In the genomic region with DNA sequence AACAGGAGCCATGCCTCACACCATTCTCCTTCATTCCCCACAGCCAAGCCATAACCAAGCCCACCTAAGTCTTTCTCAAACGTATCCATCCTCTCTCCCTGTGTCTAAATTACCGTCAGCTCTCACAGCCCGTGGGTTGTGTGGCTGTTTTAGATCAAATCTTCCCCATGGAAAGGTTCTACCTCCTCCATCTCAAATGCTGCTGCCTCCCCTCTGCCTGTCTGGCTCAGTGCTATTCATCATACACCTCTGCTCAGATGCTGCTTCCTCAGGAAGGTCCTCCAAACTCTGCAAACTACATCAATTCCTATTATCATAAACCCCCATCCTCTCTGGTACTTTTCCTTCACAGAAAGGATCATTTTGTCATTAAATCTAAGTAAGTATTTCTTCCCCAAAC, we compare ENCODE assay signal across 37 cellular contexts.
"Had no signal": no experiment of that assay in that cellular context is flagged by ENCODE, and none has a peak within 500 bp of the region (broad histone marks: within the 10 kb centered on the region; RNA-seq: fewer than 3 reads in every experiment).

No MANE protein-coding gene starts in this region.

- H3K4me1 Mint-ChIP-seq: activated CD4-positive, alpha-beta memory T cell treated with anti-CD3 and anti-CD28 coated beads, Interleukin-2, amount 10 ng/mL, durations not matched to agents 7 days and 5 days; activated CD8-positive, alpha-beta memory T cell treated with anti-CD3 and anti-CD28 coated beads, Interleukin-2, amount 10 ng/mL, durations not matched to agents 7 days and 5 days had no signal

- DNase-seq: activated CD4-positive, alpha-beta memory T cell treated with anti-CD3 and anti-CD28 coated beads, Interleukin-2, amount 10 ng/mL, durations not matched to agents 7 days and 5 days; activated CD4-positive, alpha-beta T cell treated with anti-CD3 and anti-CD28 coated beads for 1 hour; activated CD4-positive, alpha-beta T cell treated with anti-CD3 and anti-CD28 coated beads for 48 hours; activated CD4-positive, CD25-positive, alpha-beta regulatory T cell; activated CD8-positive, alpha-beta memory T cell treated with anti-CD3 and anti-CD28 coated beads for 24 hours; activated CD8-positive, alpha-beta memory T cell treated with anti-CD3 and anti-CD28 coated beads, Interleukin-2, amount 10 ng/mL, durations not matched to agents 7 days and 5 days; activated gamma-delta T cell; activated naive CD4-positive, alpha-beta T cell treated with Interleukin-2 at 50 U/mL for 16 hours; activated naive CD8-positive, alpha-beta T cell treated with anti-CD3 and anti-CD28 coated beads, Interleukin-2, amount 10 ng/mL, durations not matched to agents 7 days and 5 days; activated T-cell treated with anti-CD3 and anti-CD28 coated beads, Interleukin-2, amount 50 U/mL, for 1 hour; activated T-cell treated with anti-CD3 and anti-CD28 coated beads, Interleukin-2, amount 50 U/mL, for 72 hours; amygdala; Kasumi-1; KG1; MG63; MV-4-11; NCI-H1092; NCI-H1436 treated with DMSO at 0.1 percent for 48 hours; NCI-H1694 treated with DMSO at 0.1 percent for 48 hours; NCI-H2029; NCI-H2107; NCI-H2171; NCI-H226; NCI-H446 treated with DMSO at 0.1 percent for 48 hours; NCI-H524; NK-92 treated with Interleukin-12 subunit alpha and Interleukin-12 subunit beta, amount 100 ng/mL, for 24 hours; PC-3; Peyer's patch; RPMI8226; SHP77 treated with DMSO at 0.1 percent for 48 hours; SK-N-SH; T-helper 2 cell; T-helper 9 cell; WERI-Rb-1 had no signal

- ATAC-seq: activated CD8-positive, alpha-beta memory T cell treated with anti-CD3 and anti-CD28 coated beads, Interleukin-2, amount 10 ng/mL, durations not matched to agents 7 days and 5 days; activated T-cell treated with anti-CD3 and anti-CD28 coated beads, Interleukin-2, amount 50 U/mL, for 72 hours; PC-3 had no signal

- H3K27me3 Mint-ChIP-seq: activated CD4-positive, alpha-beta memory T cell treated with anti-CD3 and anti-CD28 coated beads, Interleukin-2, amount 10 ng/mL, durations not matched to agents 7 days and 5 days; activated CD8-positive, alpha-beta memory T cell treated with anti-CD3 and anti-CD28 coated beads, Interleukin-2, amount 10 ng/mL, durations not matched to agents 7 days and 5 days; activated naive CD4-positive, alpha-beta T cell treated with anti-CD3 and anti-CD28 coated beads, Interleukin-2, amount 50 U/mL, for 24 hours; activated naive CD8-positive, alpha-beta T cell treated with anti-CD3 and anti-CD28 coated beads, Interleukin-2, amount 10 ng/mL, durations not matched to agents 7 days and 5 days; central memory CD8-positive, alpha-beta T cell had no signal

- H3K4me3 Mint-ChIP-seq: activated CD4-positive, alpha-beta memory T cell treated with anti-CD3 and anti-CD28 coated beads, Interleukin-2, amount 10 ng/mL, durations not matched to agents 7 days and 5 days; activated CD8-positive, alpha-beta memory T cell treated with anti-CD3 and anti-CD28 coated beads, Interleukin-2, amount 10 ng/mL, durations not matched to agents 7 days and 5 days; activated naive CD4-positive, alpha-beta T cell treated with anti-CD3 and anti-CD28 coated beads, Interleukin-2, amount 50 U/mL, for 24 hours; activated naive CD8-positive, alpha-beta T cell treated with anti-CD3 and anti-CD28 coated beads, Interleukin-2, amount 10 ng/mL, durations not matched to agents 7 days and 5 days; activated T-cell treated with anti-CD3 and anti-CD28 coated beads, Interleukin-2, amount 50 U/mL, for 72 hours; central memory CD8-positive, alpha-beta T cell had no signal

- H3K27ac Mint-ChIP-seq: activated CD4-positive, alpha-beta memory T cell treated with anti-CD3 and anti-CD28 coated beads, Interleukin-2, amount 10 ng/mL, durations not matched to agents 7 days and 5 days; activated CD8-positive, alpha-beta memory T cell treated with anti-CD3 and anti-CD28 coated beads, Interleukin-2, amount 10 ng/mL, durations not matched to agents 7 days and 5 days; activated naive CD4-positive, alpha-beta T cell treated with anti-CD3 and anti-CD28 coated beads, Interleukin-2, amount 50 U/mL, for 24 hours; activated naive CD8-positive, alpha-beta T cell treated with anti-CD3 and anti-CD28 coated beads, Interleukin-2, amount 10 ng/mL, durations not matched to agents 7 days and 5 days; activated T-helper 2 cell treated with anti-CD3 and anti-CD28 coated beads, Interferon-gamma antibody, Interleukin-2, Interleukin-4, amounts not matched to agents 10 μg/mL and 5 μg/mL and 100 μg/mL, durations not matched to agents 14 hours and 24 hours and 36 hours had no signal

- H3K9me3 Mint-ChIP-seq: activated CD4-positive, alpha-beta memory T cell treated with anti-CD3 and anti-CD28 coated beads, Interleukin-2, amount 10 ng/mL, durations not matched to agents 7 days and 5 days; activated naive CD4-positive, alpha-beta T cell treated with anti-CD3 and anti-CD28 coated beads, Interleukin-2, amount 50 U/mL, for 24 hours; activated naive CD8-positive, alpha-beta T cell treated with anti-CD3 and anti-CD28 coated beads, Interleukin-2, amount 10 ng/mL, durations not matched to agents 7 days and 5 days; activated T-cell treated with anti-CD3 and anti-CD28 coated beads, Interleukin-2, amount 50 U/mL, for 72 hours; activated T-helper 2 cell treated with anti-CD3 and anti-CD28 coated beads, Interferon-gamma antibody, Interleukin-2, Interleukin-4, amounts not matched to agents 10 μg/mL and 5 μg/mL and 100 μg/mL, durations not matched to agents 14 hours and 24 hours and 36 hours; central memory CD8-positive, alpha-beta T cell had no signal
